ENCODE assay signal across 1 cellular context in the genomic region with DNA sequence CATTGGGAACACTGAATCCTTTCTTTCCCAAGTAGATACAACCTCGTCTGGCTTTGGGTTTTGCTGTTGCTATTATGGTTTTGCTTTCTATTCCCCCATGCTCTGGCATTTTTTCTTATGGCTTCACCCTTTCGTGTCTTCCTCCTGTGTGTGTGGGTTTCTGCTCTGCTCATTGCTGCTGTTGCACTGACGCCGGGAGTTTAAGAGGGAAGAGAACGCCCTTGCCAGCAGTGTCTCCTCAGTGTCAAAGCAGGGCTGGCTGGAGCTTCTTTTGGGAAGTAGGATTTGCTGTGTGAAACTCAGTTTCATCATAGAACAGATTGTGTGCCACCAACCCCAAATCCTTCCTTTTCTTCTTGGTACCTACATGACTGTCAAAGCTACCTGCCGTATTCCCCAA.
TF ChIP-seq lines count a peak whose summit lies in the region.

No MANE protein-coding gene starts in this region.

TF ChIP-seq in IMR-90, 13 proteins besides CTCF, POLR2A, EP300 and RAD21 (continued from another document):
- TF ChIP-seq ELK1 (IDR thresholded peaks at IDR 0.05; ENCODE audit: borderline replicate concordance, low read depth, low read length) (no peak), FOS (IDR thresholded peaks at IDR 0.05; ENCODE audit: low read depth, low read length) (no peak), MXI1 (IDR thresholded peaks at IDR 0.05; ENCODE audit: borderline replicate concordance, low read depth, low read length) (no peak)
